In genomic region chr1:148388260-148389026, GRCh38 we compare ENCODE assay signal across 1 cellular context.
TF ChIP-seq lines count a peak whose summit lies in the region.

No MANE protein-coding gene starts in this region.

TF ChIP-seq in HepG2, 621 proteins besides CTCF, POLR2A, EP300 and RAD21 (continued from another document and continues in another):
- no peak for TF ChIP-seq ZNF674 (CRISPR knock-in tag; IDR thresholded peaks at IDR 0.05; ENCODE audit: low read depth)
- TF ChIP-seq CHD2 (IDR thresholded peaks at IDR 0.05; ENCODE audit: low read depth, low read length) = no peak
- TF ChIP-seq E2F1 (CRISPR knock-in tag; IDR thresholded peaks at IDR 0.05) = peak; percentile 60; the same call in 1 of the 2 replicates
- peak; percentile 85 for TF ChIP-seq HOXA3 (CRISPR knock-in tag; IDR thresholded peaks at IDR 0.05)
- peak; percentile 74; the same call in 1 of the 2 replicates for TF ChIP-seq HNF1B (CRISPR knock-in tag; IDR thresholded peaks at IDR 0.05)
- no peak; the same call in 1 of the 2 replicates for TF ChIP-seq ZSCAN31 (CRISPR knock-in tag; IDR thresholded peaks at IDR 0.05; ENCODE audit: low read depth)
- TF ChIP-seq ZKSCAN8 (CRISPR knock-in tag; IDR thresholded peaks at IDR 0.05; ENCODE audit: borderline replicate concordance) = no peak
- no peak for TF ChIP-seq TP53 (CRISPR knock-in tag; conservative IDR thresholded peaks at IDR 0.05)
- no peak; the same call in 1 of the 2 replicates for TF ChIP-seq ZNF704 (CRISPR knock-in tag; IDR thresholded peaks at IDR 0.05; ENCODE audit: borderline replicate concordance)
- TF ChIP-seq KMT2A (CRISPR knock-in tag; IDR thresholded peaks at IDR 0.05) = no peak
- no peak for TF ChIP-seq SRSF9 (IDR thresholded peaks at IDR 0.05; ENCODE audit: borderline replicate concordance, insufficient read depth, low read depth, low read length, poor library complexity, severe bottlenecking)
- no peak for TF ChIP-seq TOPORS (CRISPR knock-in tag; IDR thresholded peaks at IDR 0.05)
- no peak for TF ChIP-seq POGK (CRISPR knock-in tag; conservative IDR thresholded peaks at IDR 0.05)
- TF ChIP-seq PLRG1 (conservative IDR thresholded peaks at IDR 0.05) = no peak
- TF ChIP-seq ZNF652 (CRISPR knock-in tag; IDR thresholded peaks at IDR 0.05; ENCODE audit: borderline replicate concordance, low read depth) = no peak
- no peak for TF ChIP-seq ZNF383 (CRISPR knock-in tag; IDR thresholded peaks at IDR 0.05; ENCODE audit: borderline replicate concordance)
- no peak; the same call in 1 of the 2 replicates for TF ChIP-seq KMT2B (CRISPR knock-in tag; IDR thresholded peaks at IDR 0.05)
- no peak for TF ChIP-seq ZNF879 (CRISPR knock-in tag; IDR thresholded peaks at IDR 0.05)
- 0 out of 2 replicates have a peak, but pooled peaks have one; percentile 20 for TF ChIP-seq ZNF331 (CRISPR knock-in tag; IDR thresholded peaks at IDR 0.05)
- TF ChIP-seq, protein P1, sequence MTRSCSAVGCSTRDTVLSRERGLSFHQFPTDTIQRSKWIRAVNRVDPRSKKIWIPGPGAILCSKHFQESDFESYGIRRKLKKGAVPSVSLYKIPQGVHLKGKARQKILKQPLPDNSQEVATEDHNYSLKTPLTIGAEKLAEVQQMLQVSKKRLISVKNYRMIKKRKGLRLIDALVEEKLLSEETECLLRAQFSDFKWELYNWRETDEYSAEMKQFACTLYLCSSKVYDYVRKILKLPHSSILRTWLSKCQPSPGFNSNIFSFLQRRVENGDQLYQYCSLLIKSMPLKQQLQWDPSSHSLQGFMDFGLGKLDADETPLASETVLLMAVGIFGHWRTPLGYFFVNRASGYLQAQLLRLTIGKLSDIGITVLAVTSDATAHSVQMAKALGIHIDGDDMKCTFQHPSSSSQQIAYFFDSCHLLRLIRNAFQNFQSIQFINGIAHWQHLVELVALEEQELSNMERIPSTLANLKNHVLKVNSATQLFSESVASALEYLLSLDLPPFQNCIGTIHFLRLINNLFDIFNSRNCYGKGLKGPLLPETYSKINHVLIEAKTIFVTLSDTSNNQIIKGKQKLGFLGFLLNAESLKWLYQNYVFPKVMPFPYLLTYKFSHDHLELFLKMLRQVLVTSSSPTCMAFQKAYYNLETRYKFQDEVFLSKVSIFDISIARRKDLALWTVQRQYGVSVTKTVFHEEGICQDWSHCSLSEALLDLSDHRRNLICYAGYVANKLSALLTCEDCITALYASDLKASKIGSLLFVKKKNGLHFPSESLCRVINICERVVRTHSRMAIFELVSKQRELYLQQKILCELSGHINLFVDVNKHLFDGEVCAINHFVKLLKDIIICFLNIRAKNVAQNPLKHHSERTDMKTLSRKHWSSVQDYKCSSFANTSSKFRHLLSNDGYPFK (CRISPR knock-in tag; IDR thresholded peaks at IDR 0.05; ENCODE audit: borderline replicate concordance) = no peak; the same call in 1 of the 2 replicates
- no peak for TF ChIP-seq AGO1 (IDR thresholded peaks at IDR 0.05; ENCODE audit: low read depth, low read length, poor library complexity, severe bottlenecking)
- TF ChIP-seq ZFP36 (IDR thresholded peaks at IDR 0.05; ENCODE audit: borderline replicate concordance, low read depth, low read length, partially characterized antibody) = no peak
- TF ChIP-seq, protein P2, sequence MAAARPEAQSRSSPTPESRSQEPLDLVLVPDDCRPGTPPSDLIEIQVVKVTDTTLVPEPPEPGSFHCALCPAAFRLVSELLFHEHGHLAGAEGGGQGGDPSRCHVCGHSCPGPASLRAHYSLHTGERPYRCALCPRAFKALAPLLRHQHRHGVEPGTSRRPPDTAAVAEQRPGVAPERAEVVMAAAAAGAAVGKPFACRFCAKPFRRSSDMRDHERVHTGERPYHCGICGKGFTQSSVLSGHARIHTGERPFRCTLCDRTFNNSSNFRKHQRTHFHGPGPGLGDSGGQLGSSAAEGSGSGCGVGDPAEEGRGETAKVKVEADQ (CRISPR knock-in tag; IDR thresholded peaks at IDR 0.05; ENCODE audit: borderline replicate concordance) = no peak; the same call in 1 of the 2 replicates
- no peak for TF ChIP-seq PCBP1 (IDR thresholded peaks at IDR 0.05; ENCODE audit: borderline replicate concordance, low read depth, low read length)
- no peak for TF ChIP-seq ZNF350 (CRISPR knock-in tag; IDR thresholded peaks at IDR 0.05; ENCODE audit: borderline replicate concordance, low read depth)
- TF ChIP-seq ARHGAP35 (CRISPR knock-in tag; IDR thresholded peaks at IDR 0.05; ENCODE audit: borderline replicate concordance) = no peak
- TF ChIP-seq, protein P3, sequence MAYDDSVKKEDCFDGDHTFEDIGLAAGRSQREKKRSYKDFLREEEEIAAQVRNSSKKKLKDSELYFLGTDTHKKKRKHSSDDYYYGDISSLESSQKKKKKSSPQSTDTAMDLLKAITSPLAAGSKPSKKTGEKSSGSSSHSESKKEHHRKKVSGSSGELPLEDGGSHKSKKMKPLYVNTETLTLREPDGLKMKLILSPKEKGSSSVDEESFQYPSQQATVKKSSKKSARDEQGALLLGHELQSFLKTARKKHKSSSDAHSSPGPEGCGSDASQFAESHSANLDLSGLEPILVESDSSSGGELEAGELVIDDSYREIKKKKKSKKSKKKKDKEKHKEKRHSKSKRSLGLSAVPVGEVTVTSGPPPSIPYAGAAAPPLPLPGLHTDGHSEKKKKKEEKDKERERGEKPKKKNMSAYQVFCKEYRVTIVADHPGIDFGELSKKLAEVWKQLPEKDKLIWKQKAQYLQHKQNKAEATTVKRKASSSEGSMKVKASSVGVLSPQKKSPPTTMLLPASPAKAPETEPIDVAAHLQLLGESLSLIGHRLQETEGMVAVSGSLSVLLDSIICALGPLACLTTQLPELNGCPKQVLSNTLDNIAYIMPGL (CRISPR knock-in tag; IDR thresholded peaks at IDR 0.05; ENCODE audit: borderline replicate concordance in 1 of 2, low read depth in 1 of 2) = no peak; a peak in 1 of 4 replicates
- no peak for TF ChIP-seq SRY (CRISPR knock-in tag; IDR thresholded peaks at IDR 0.05)
- TF ChIP-seq PRPF4 (IDR thresholded peaks at IDR 0.05; ENCODE audit: low read depth, low read length, poor library complexity, severe bottlenecking) = no peak
- TF ChIP-seq KLF13 (CRISPR knock-in tag; IDR thresholded peaks at IDR 0.05) = no peak
- TF ChIP-seq ZNF710 (CRISPR knock-in tag; IDR thresholded peaks at IDR 0.05; ENCODE audit: borderline replicate concordance) = peak; percentile 20; the same call in 1 of the 2 replicates
- no peak for TF ChIP-seq KLF12 (CRISPR knock-in tag; IDR thresholded peaks at IDR 0.05; ENCODE audit: borderline replicate concordance)
- peak; percentile 66; the same call in 1 of the 2 replicates for TF ChIP-seq ZNF143 (CRISPR knock-in tag; IDR thresholded peaks at IDR 0.05)
- TF ChIP-seq, protein P4, sequence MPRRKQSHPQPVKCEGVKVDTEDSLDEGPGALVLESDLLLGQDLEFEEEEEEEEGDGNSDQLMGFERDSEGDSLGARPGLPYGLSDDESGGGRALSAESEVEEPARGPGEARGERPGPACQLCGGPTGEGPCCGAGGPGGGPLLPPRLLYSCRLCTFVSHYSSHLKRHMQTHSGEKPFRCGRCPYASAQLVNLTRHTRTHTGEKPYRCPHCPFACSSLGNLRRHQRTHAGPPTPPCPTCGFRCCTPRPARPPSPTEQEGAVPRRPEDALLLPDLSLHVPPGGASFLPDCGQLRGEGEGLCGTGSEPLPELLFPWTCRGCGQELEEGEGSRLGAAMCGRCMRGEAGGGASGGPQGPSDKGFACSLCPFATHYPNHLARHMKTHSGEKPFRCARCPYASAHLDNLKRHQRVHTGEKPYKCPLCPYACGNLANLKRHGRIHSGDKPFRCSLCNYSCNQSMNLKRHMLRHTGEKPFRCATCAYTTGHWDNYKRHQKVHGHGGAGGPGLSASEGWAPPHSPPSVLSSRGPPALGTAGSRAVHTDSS (CRISPR knock-in tag; conservative IDR thresholded peaks at IDR 0.05) = no peak
- TF ChIP-seq MAFK (conservative IDR thresholded peaks at IDR 0.05 in 1 of 2, IDR thresholded peaks at IDR 0.05 in 1 of 2; ENCODE audit: low read length in 2 of 2) = no peak
- TF ChIP-seq, protein P5, sequence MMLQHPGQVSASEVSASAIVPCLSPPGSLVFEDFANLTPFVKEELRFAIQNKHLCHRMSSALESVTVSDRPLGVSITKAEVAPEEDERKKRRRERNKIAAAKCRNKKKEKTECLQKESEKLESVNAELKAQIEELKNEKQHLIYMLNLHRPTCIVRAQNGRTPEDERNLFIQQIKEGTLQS (CRISPR knock-in tag; IDR thresholded peaks at IDR 0.05) = no peak
- no peak for TF ChIP-seq MAF1 (CRISPR knock-in tag; IDR thresholded peaks at IDR 0.05; ENCODE audit: borderline replicate concordance)
- TF ChIP-seq TMF1 (CRISPR knock-in tag; IDR thresholded peaks at IDR 0.05; ENCODE audit: low read depth) = no peak
- TF ChIP-seq GMEB1 (CRISPR knock-in tag; IDR thresholded peaks at IDR 0.05; ENCODE audit: borderline replicate concordance) = no peak
- TF ChIP-seq ERF (CRISPR knock-in tag; IDR thresholded peaks at IDR 0.05) = no peak
- no peak for TF ChIP-seq AHR (CRISPR knock-in tag; IDR thresholded peaks at IDR 0.05)
- no peak for TF ChIP-seq ZNF264 (CRISPR knock-in tag; IDR thresholded peaks at IDR 0.05)
- TF ChIP-seq ZNF670 (CRISPR knock-in tag; IDR thresholded peaks at IDR 0.05; ENCODE audit: borderline replicate concordance) = no peak
- TF ChIP-seq SMARCE1 (IDR thresholded peaks at IDR 0.05; ENCODE audit: borderline replicate concordance) = no peak
- no peak for TF ChIP-seq ETS1 (CRISPR knock-in tag; IDR thresholded peaks at IDR 0.05)
